In genomic region chr14:24079521-24080141, GRCh38 we compare ENCODE assay signal across 10 cellular contexts. TPM values are rescaled to one million over a fixed set of nuclear protein-coding genes. Genes with fewer than 3 reads are reported as not detected.
DNase-seq lines count a peak whose midpoint lies in the region; ATAC-seq and TF ChIP-seq lines count a peak whose summit lies in the region.
"Had no signal": no experiment of that assay in that cellular context is flagged by ENCODE, and none has a peak within 500 bp of the region (broad histone marks: within the 10 kb centered on the region; RNA-seq: fewer than 3 reads in every experiment).

No MANE protein-coding gene starts in this region.

- peak; percentile 71 for DNase-seq in DMS53 (lab: John Stamatoyannopoulos, UW)
- no peak for DNase-seq in DMS53 treated with DMSO at 0.1 percent for 48 hours (lab: John Stamatoyannopoulos, UW; ENCODE audit: unreplicated experiment)
- DNase-seq in NCI-H1417 treated with DMSO at 0.1 percent for 48 hours (lab: John Stamatoyannopoulos, UW), result peak; percentile 64
- no peak for DNase-seq in germinal center (ENCODE audit: low spot score)
- no peak for DNase-seq in GM10266 (ENCODE audit: extremely low spot score)
- DNase-seq: natural killer cell had no signal

- peak overlapping the region; percentile 69 for H3K4me3 Mint-ChIP-seq in activated T-helper 17 cell treated with anti-CD3 and anti-CD28 coated beads, Interleukin-2, amount 50 U/mL, for 72 hours
- H3K4me3 Mint-ChIP-seq in nephron, result peak overlapping the region; percentile 77 to 79 (median 78)
- H3K4me3 Mint-ChIP-seq: activated naive CD4-positive, alpha-beta T cell treated with anti-CD3 and anti-CD28 coated beads, Interleukin-2, amount 50 U/mL, for 24 hours had no signal

- no peaks in the 10 kb centered on the region for H3K27me3 Mint-ChIP-seq in activated T-helper 17 cell treated with anti-CD3 and anti-CD28 coated beads, Interleukin-2, amount 50 U/mL, for 72 hours
- peaks cover 50% of the 10 kb centered on the region for H3K27me3 Mint-ChIP-seq in nephron (ENCODE audit: low read depth)
- H3K27me3 Mint-ChIP-seq: activated naive CD4-positive, alpha-beta T cell treated with anti-CD3 and anti-CD28 coated beads, Interleukin-2, amount 50 U/mL, for 24 hours had no signal

- ATAC-seq in activated T-helper 17 cell treated with anti-CD3 and anti-CD28 coated beads, Interleukin-2, amount 50 U/mL, for 72 hours (replicated peaks), result no peak
- no peak for ATAC-seq in HG02798 (IDR thresholded peaks at IDR 0.05; ENCODE audit: poor library complexity, unreplicated experiment)
- ATAC-seq: natural killer cell had no signal

- H3K4me1 Mint-ChIP-seq in activated T-helper 17 cell treated with anti-CD3 and anti-CD28 coated beads, Interleukin-2, amount 50 U/mL, for 72 hours, result peaks cover 8% of the 10 kb centered on the region
- peaks cover 23% of the 10 kb centered on the region for H3K4me1 Mint-ChIP-seq in nephron

- peak overlapping the region; percentile 48 for H3K27ac Mint-ChIP-seq in activated T-helper 17 cell treated with anti-CD3 and anti-CD28 coated beads, Interleukin-2, amount 50 U/mL, for 72 hours
- no peak overlapping the region for H3K27ac Mint-ChIP-seq in nephron
- H3K27ac Mint-ChIP-seq: natural killer cell had no signal

- H3K9me3 Mint-ChIP-seq in activated T-helper 17 cell treated with anti-CD3 and anti-CD28 coated beads, Interleukin-2, amount 50 U/mL, for 72 hours, result no peaks in the 10 kb centered on the region
- no peaks in the 10 kb centered on the region for H3K9me3 Mint-ChIP-seq in nephron
- H3K9me3 Mint-ChIP-seq: activated naive CD4-positive, alpha-beta T cell treated with anti-CD3 and anti-CD28 coated beads, Interleukin-2, amount 50 U/mL, for 24 hours; natural killer cell had no signal

- TF ChIP-seq CTCF in nephron (IDR thresholded peaks at IDR 0.05; ENCODE audit: unreplicated experiment in 3 of 3), result no peak
- no peak for TF ChIP-seq CTCF in GM10266 (IDR thresholded peaks at IDR 0.05; ENCODE audit: control insufficient read depth, insufficient read depth, low read depth, missing control alignments)

- H3K36me3 Mint-ChIP-seq in activated T-helper 17 cell treated with anti-CD3 and anti-CD28 coated beads, Interleukin-2, amount 50 U/mL, for 72 hours (ENCODE audit: low read depth), result no peaks in the 10 kb centered on the region
- H3K36me3 Mint-ChIP-seq in nephron (ENCODE audit: low read depth), result no peaks in the 10 kb centered on the region
- H3K36me3 Mint-ChIP-seq: activated naive CD4-positive, alpha-beta T cell treated with anti-CD3 and anti-CD28 coated beads, Interleukin-2, amount 50 U/mL, for 24 hours; natural killer cell had no signal

RNA-seq across cellular contexts. Expression of gene CPNE6, which starts 8.3 kb away (rescaled TPM):
- not detected for total RNA-seq in activated T-helper 17 cell treated with anti-CD3 and anti-CD28 coated beads, Interleukin-2, amount 50 U/mL, for 72 hours
- total RNA-seq: natural killer cell had no signal

RNA-seq across cellular contexts. Expression of gene PCK2, which starts 14.5 kb away (rescaled TPM):
- 10 to 100 TPM; 31.4 to 57.6 TPM for total RNA-seq in activated T-helper 17 cell treated with anti-CD3 and anti-CD28 coated beads, Interleukin-2, amount 50 U/mL, for 72 hours

RNA-seq across cellular contexts. Expression of gene CARMIL3, which starts 27.8 kb away (rescaled TPM):
- 1 to 10 TPM; 2.1 to 4.2 TPM for total RNA-seq in activated T-helper 17 cell treated with anti-CD3 and anti-CD28 coated beads, Interleukin-2, amount 50 U/mL, for 72 hours

RNA-seq across cellular contexts. Expression of gene DCAF11, which starts 34.9 kb away (rescaled TPM):
- total RNA-seq in activated T-helper 17 cell treated with anti-CD3 and anti-CD28 coated beads, Interleukin-2, amount 50 U/mL, for 72 hours, result 10 to 100 TPM; 72.4 to 94.8 TPM

RNA-seq across cellular contexts. Expression of gene NRL, which starts 35.1 kb away (rescaled TPM):
- 1 to 10 TPM; 1.7 to 2.5 TPM for total RNA-seq in activated T-helper 17 cell treated with anti-CD3 and anti-CD28 coated beads, Interleukin-2, amount 50 U/mL, for 72 hours

Comparison
In these comparisons a context has a peak if more than half of its experiments do, and no peak if none do; other contexts are left out.
1. DNase-seq: peak in DMS53 (single experiment) and NCI-H1417 treated with DMSO at 0.1 percent for 48 hours (single experiment); none in DMS53 treated with DMSO at 0.1 percent for 48 hours (single experiment), germinal center (single experiment) and GM10266 (single experiment).